35 cellular contexts compared by ENCODE assay signal in genomic region chr2:151644580-151644979, GRCh38.
"Had no signal": no experiment of that assay in that cellular context is flagged by ENCODE, and none has a peak within 500 bp of the region (broad histone marks: within the 10 kb centered on the region; RNA-seq: fewer than 3 reads in every experiment).

No MANE protein-coding gene starts in this region.

- H3K4me1 Mint-ChIP-seq: activated B cell treated with CpG ODN at 0.5 μM for 24 hours; activated CD8-positive, alpha-beta memory T cell treated with anti-CD3 and anti-CD28 coated beads, Interleukin-2, amount 10 ng/mL, durations not matched to agents 7 days and 5 days; activated naive CD8-positive, alpha-beta T cell treated with anti-CD3 and anti-CD28 coated beads, Interleukin-2, amount 10 ng/mL, durations not matched to agents 7 days and 5 days; activated naive CD8-positive, alpha-beta T cell treated with anti-CD3 and anti-CD28 coated beads, Interleukin-2, amount 50 U/mL, for 24 hours; brain; central memory CD8-positive, alpha-beta T cell had no signal

- ATAC-seq: activated CD8-positive, alpha-beta memory T cell treated with anti-CD3 and anti-CD28 coated beads, Interleukin-2, amount 10 ng/mL, durations not matched to agents 7 days and 5 days; activated CD8-positive, alpha-beta T cell treated with anti-CD3 and anti-CD28 coated beads, Interleukin-2, amount 10 ng/mL, durations not matched to agents 7 days and 5 days; activated naive CD8-positive, alpha-beta T cell treated with anti-CD3 and anti-CD28 coated beads, Interleukin-2, amount 50 U/mL, for 24 hours; T-cell; T-helper 17 cell had no signal

- H3K4me3 Mint-ChIP-seq: activated B cell treated with CpG ODN at 0.5 μM for 24 hours; activated CD4-positive, alpha-beta memory T cell treated with anti-CD3 and anti-CD28 coated beads, Interleukin-2, amount 10 ng/mL, durations not matched to agents 7 days and 5 days; activated CD4-positive, alpha-beta T cell treated with anti-CD3 and anti-CD28 coated beads, Interleukin-2, amount 10 ng/mL, durations not matched to agents 24 days and 14 days; activated CD8-positive, alpha-beta memory T cell treated with anti-CD3 and anti-CD28 coated beads, Interleukin-2, amount 10 ng/mL, durations not matched to agents 7 days and 5 days; activated CD8-positive, alpha-beta T cell treated with anti-CD3 and anti-CD28 coated beads, Interleukin-2, amount 10 ng/mL, durations not matched to agents 7 days and 5 days; activated naive CD4-positive, alpha-beta T cell treated with anti-CD3 and anti-CD28 coated beads, Interleukin-2, amount 10 ng/mL, durations not matched to agents 7 days and 5 days; activated naive CD4-positive, alpha-beta T cell treated with anti-CD3 and anti-CD28 coated beads, Interleukin-2, amount 50 U/mL, for 24 hours; activated naive CD8-positive, alpha-beta T cell; activated naive CD8-positive, alpha-beta T cell treated with anti-CD3 and anti-CD28 coated beads, Interleukin-2, amount 10 ng/mL, durations not matched to agents 7 days and 5 days; activated naive CD8-positive, alpha-beta T cell treated with anti-CD3 and anti-CD28 coated beads, Interleukin-2, amount 50 U/mL, for 24 hours; activated T-cell treated with anti-CD3 and anti-CD28 coated beads, Interleukin-2, amount 50 U/mL, for 24 hours; brain; central memory CD8-positive, alpha-beta T cell; T-cell; T-helper 17 cell had no signal

- H3K4me3 ChIP-seq: ascending aorta, cardiac muscle cell had no signal

- H3K27me3 ChIP-seq: ascending aorta, cardiac muscle cell had no signal

- H3K27me3 Mint-ChIP-seq: activated B cell treated with CpG ODN at 0.5 μM for 24 hours; activated CD4-positive, alpha-beta memory T cell treated with anti-CD3 and anti-CD28 coated beads, Interleukin-2, amount 10 ng/mL, durations not matched to agents 7 days and 5 days; activated CD4-positive, alpha-beta T cell treated with anti-CD3 and anti-CD28 coated beads, Interleukin-2, amount 10 ng/mL, durations not matched to agents 24 days and 14 days; activated CD8-positive, alpha-beta memory T cell treated with anti-CD3 and anti-CD28 coated beads, Interleukin-2, amount 10 ng/mL, durations not matched to agents 7 days and 5 days; activated naive CD4-positive, alpha-beta T cell treated with anti-CD3 and anti-CD28 coated beads, Interleukin-2, amount 10 ng/mL, durations not matched to agents 7 days and 5 days; activated naive CD4-positive, alpha-beta T cell treated with anti-CD3 and anti-CD28 coated beads, Interleukin-2, amount 50 U/mL, for 24 hours; activated naive CD8-positive, alpha-beta T cell; activated naive CD8-positive, alpha-beta T cell treated with anti-CD3 and anti-CD28 coated beads, Interleukin-2, amount 10 ng/mL, durations not matched to agents 7 days and 5 days; activated naive CD8-positive, alpha-beta T cell treated with anti-CD3 and anti-CD28 coated beads, Interleukin-2, amount 50 U/mL, for 24 hours; activated T-cell treated with anti-CD3 and anti-CD28 coated beads, Interleukin-2, amount 50 U/mL, for 24 hours; brain; central memory CD8-positive, alpha-beta T cell; T-cell; T-helper 17 cell had no signal

- H3K27ac Mint-ChIP-seq: activated B cell treated with CpG ODN at 0.5 μM for 24 hours; activated CD4-positive, alpha-beta memory T cell treated with anti-CD3 and anti-CD28 coated beads, Interleukin-2, amount 10 ng/mL, durations not matched to agents 7 days and 5 days; activated CD4-positive, alpha-beta T cell treated with anti-CD3 and anti-CD28 coated beads, Interleukin-2, amount 10 ng/mL, durations not matched to agents 24 days and 14 days; activated CD8-positive, alpha-beta memory T cell treated with anti-CD3 and anti-CD28 coated beads, Interleukin-2, amount 10 ng/mL, durations not matched to agents 7 days and 5 days; activated CD8-positive, alpha-beta T cell treated with anti-CD3 and anti-CD28 coated beads, Interleukin-2, amount 10 ng/mL, durations not matched to agents 7 days and 5 days; activated naive CD4-positive, alpha-beta T cell treated with anti-CD3 and anti-CD28 coated beads, Interleukin-2, amount 10 ng/mL, durations not matched to agents 7 days and 5 days; activated naive CD4-positive, alpha-beta T cell treated with anti-CD3 and anti-CD28 coated beads, Interleukin-2, amount 50 U/mL, for 24 hours; activated naive CD8-positive, alpha-beta T cell; activated naive CD8-positive, alpha-beta T cell treated with anti-CD3 and anti-CD28 coated beads, Interleukin-2, amount 10 ng/mL, durations not matched to agents 7 days and 5 days; activated naive CD8-positive, alpha-beta T cell treated with anti-CD3 and anti-CD28 coated beads, Interleukin-2, amount 50 U/mL, for 24 hours; activated T-cell treated with anti-CD3 and anti-CD28 coated beads, Interleukin-2, amount 50 U/mL, for 24 hours; activated T-helper 2 cell treated with anti-CD3 and anti-CD28 coated beads, Interferon-gamma antibody, Interleukin-2, Interleukin-4, amounts not matched to agents 10 μg/mL and 5 μg/mL and 100 μg/mL, durations not matched to agents 14 hours and 24 hours and 36 hours; T-cell; T-helper 17 cell had no signal

- H3K4me1 ChIP-seq: ascending aorta had no signal

- H3K9me3 Mint-ChIP-seq: activated CD4-positive, alpha-beta T cell treated with anti-CD3 and anti-CD28 coated beads, Interleukin-2, amount 10 ng/mL, durations not matched to agents 24 days and 14 days; activated T-helper 2 cell treated with anti-CD3 and anti-CD28 coated beads, Interferon-gamma antibody, Interleukin-2, Interleukin-4, amounts not matched to agents 10 μg/mL and 5 μg/mL and 100 μg/mL, durations not matched to agents 14 hours and 24 hours and 36 hours; central memory CD8-positive, alpha-beta T cell had no signal

- FAIRE-seq: bronchial epithelial cell, TTC549 had no signal

- H3K36me3 ChIP-seq: ascending aorta, cardiac muscle cell had no signal

- H3K27ac ChIP-seq: ascending aorta, cardiac muscle cell, VCaP had no signal

- H3K9me3 ChIP-seq: ascending aorta had no signal

- DNase-seq: activated B cell treated with CpG ODN at 0.5 μM for 24 hours; activated CD4-positive, alpha-beta memory T cell treated with anti-CD3 and anti-CD28 coated beads, Interleukin-2, amount 10 ng/mL, durations not matched to agents 7 days and 5 days; activated CD4-positive, alpha-beta T cell treated with anti-CD3 and anti-CD28 coated beads for 4 hours; activated CD4-positive, alpha-beta T cell treated with anti-CD3 and anti-CD28 coated beads, Interleukin-2, amount 10 ng/mL, durations not matched to agents 24 days and 14 days; activated CD4-positive, alpha-beta T cell treated with anti-CD3 and anti-CD28 coated beads, Interleukin-2, amount 50 U/mL, for 48 hours; activated CD4-positive, CD25-positive, alpha-beta regulatory T cell treated with anti-CD3 and anti-CD28 coated beads, Interleukin-2, amount 50 U/mL, for 72 hours; activated CD8-positive, alpha-beta memory T cell treated with anti-CD3 and anti-CD28 coated beads for 24 hours; activated CD8-positive, alpha-beta memory T cell treated with anti-CD3 and anti-CD28 coated beads, Interleukin-2, amount 10 ng/mL, durations not matched to agents 7 days and 5 days; activated CD8-positive, alpha-beta memory T cell treated with anti-CD3 and anti-CD28 coated beads, Interleukin-2, amount 50 U/mL, for 48 hours; activated CD8-positive, alpha-beta T cell treated with anti-CD3 and anti-CD28 coated beads, Interleukin-2, amount 10 ng/mL, durations not matched to agents 7 days and 5 days; activated effector memory CD4-positive, alpha-beta T cell treated with Interleukin-2 at 50 U/mL for 16 hours; activated gamma-delta T cell; activated naive CD4-positive, alpha-beta T cell treated with anti-CD3 and anti-CD28 coated beads, Interleukin-2, amount 10 ng/mL, durations not matched to agents 7 days and 5 days; activated naive CD4-positive, alpha-beta T cell treated with Interleukin-2 at 50 U/mL for 16 hours; activated naive CD8-positive, alpha-beta T cell treated with anti-CD3 and anti-CD28 coated beads, Interleukin-2, amount 10 ng/mL, durations not matched to agents 7 days and 5 days; activated naive CD8-positive, alpha-beta T cell treated with anti-CD3 and anti-CD28 coated beads, Interleukin-2, amount 50 U/mL, for 24 hours; activated T-cell treated with anti-CD3 and anti-CD28 coated beads, Interleukin-2, amount 50 U/mL, for 24 hours; activated T-cell treated with anti-CD3 and anti-CD28 coated beads, Interleukin-2, amount 50 U/mL, for 48 hours; amygdala; anterior cingulate cortex; caudate nucleus; cerebellar nuclear complex; T-cell; T-helper 17 cell; T-helper 9 cell had no signal
